ENCODE assay signal across 32 cellular contexts in genomic region chr2:101374821-101375561, GRCh38. TPM values are rescaled to one million over a fixed set of nuclear protein-coding genes. Genes with fewer than 3 reads are reported as not detected.
"Had no signal": no experiment of that assay in that cellular context is flagged by ENCODE, and none has a peak within 500 bp of the region (broad histone marks: within the 10 kb centered on the region; RNA-seq: fewer than 3 reads in every experiment).

No MANE protein-coding gene starts in this region.

- H3K27ac ChIP-seq: colonic mucosa, gastrocnemius medialis, left lung, lower lobe of right lung, neural progenitor cell, parathyroid adenoma, psoas muscle, sigmoid colon, thoracic aorta, VCaP had no signal

- ATAC-seq: activated CD4-positive, CD25-positive, alpha-beta regulatory T cell treated with anti-CD3 and anti-CD28 coated beads, Interleukin-2, amount 50 U/mL, for 24 hours; gastrocnemius medialis; left lung; lower lobe of right lung; psoas muscle; stimulated activated effector memory CD8-positive, alpha-beta T cell treated with anti-CD3 and anti-CD28 coated beads, Interleukin-12 subunit alpha, Interleukin-12 subunit beta, amount 100 ng/mL, for 72 hours had no signal

- H3K4me1 ChIP-seq: colonic mucosa, gastrocnemius medialis, left lung, lower lobe of right lung, parathyroid adenoma, psoas muscle, sigmoid colon had no signal

- H3K27me3 ChIP-seq: colonic mucosa, dorsolateral prefrontal cortex, gastrocnemius medialis, left lung, neural progenitor cell, sigmoid colon had no signal

- H3K36me3 ChIP-seq: colonic mucosa, gastrocnemius medialis, left lung, lower lobe of right lung, neural progenitor cell, sigmoid colon, thoracic aorta had no signal

- DNase-seq: activated CD4-positive, alpha-beta memory T cell treated with anti-CD3 and anti-CD28 coated beads, Interleukin-2, amount 10 ng/mL, durations not matched to agents 7 days and 5 days; activated CD4-positive, alpha-beta T cell treated with anti-CD3 and anti-CD28 coated beads for 48 hours; activated CD8-positive, alpha-beta memory T cell treated with anti-CD3 and anti-CD28 coated beads, Interleukin-2, amount 50 U/mL, for 48 hours; activated gamma-delta T cell; activated naive CD4-positive, alpha-beta T cell treated with anti-CD3 and anti-CD28 coated beads, Interleukin-2, amount 50 U/mL, for 16 hours; activated T-cell treated with anti-CD3 and anti-CD28 coated beads, Interleukin-2, amount 50 U/mL, for 24 hours; amygdala; cerebellar nuclear complex; colonic mucosa; dorsolateral prefrontal cortex; effector memory CD4-positive, alpha-beta T cell; erythroblast; gastrocnemius medialis; glutamatergic neuron; left lung; lower lobe of right lung; mesenchymal stem cell; natural killer cell; occipital lobe; psoas muscle; sigmoid colon; small intestine; stimulated activated CD4-positive, alpha-beta T cell treated with anti-CD3 and anti-CD28 coated beads, Interleukin-4, amount 100 ng/mL, for 24 hours; T1000; trophoblast cell had no signal

- H3K4me3 ChIP-seq: colonic mucosa, dorsolateral prefrontal cortex, gastrocnemius medialis, left lung, lower lobe of right lung, neural progenitor cell, psoas muscle, sigmoid colon, thoracic aorta had no signal

- H3K9me3 ChIP-seq: colonic mucosa, gastrocnemius medialis, lower lobe of right lung, psoas muscle, sigmoid colon, thoracic aorta had no signal

RNA-seq across cellular contexts. Expression of gene CREG2, which starts 12.3 kb away (rescaled TPM):
- total RNA-seq: gastrocnemius medialis, left lung, lower lobe of right lung, natural killer cell, subcutaneous adipose tissue, thoracic aorta had no signal
